21 cellular contexts compared by ENCODE assay signal in the genomic region with DNA sequence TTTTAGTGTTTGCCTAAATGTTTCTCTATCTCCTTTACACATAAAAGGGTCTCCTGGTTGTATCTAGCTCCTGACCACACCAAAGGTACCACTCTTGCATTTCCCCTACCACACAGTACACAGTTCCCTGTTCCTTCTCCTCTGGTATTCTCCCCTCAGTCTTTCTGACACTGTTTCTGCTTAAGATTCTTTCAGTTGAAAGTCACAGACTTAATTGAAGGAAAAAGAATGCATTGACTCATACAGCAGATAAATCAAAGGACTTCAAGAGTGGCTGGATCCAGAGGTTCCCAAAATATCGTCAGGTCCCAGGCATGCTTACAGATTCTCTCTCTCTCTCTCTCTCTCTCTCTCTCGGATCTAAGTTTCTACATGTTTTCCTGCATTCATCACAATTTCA.
DNase-seq lines count a peak whose midpoint lies in the region; ATAC-seq and TF ChIP-seq lines count a peak whose summit lies in the region.
"Had no signal": no experiment of that assay in that cellular context is flagged by ENCODE, and none has a peak within 500 bp of the region (broad histone marks: within the 10 kb centered on the region; RNA-seq: fewer than 3 reads in every experiment).

No MANE protein-coding gene starts in this region.

- TF ChIP-seq CTCF in choroid plexus epithelial cell (conservative IDR thresholded peaks at IDR 0.05; ENCODE audit: low read depth, low read length): no peak
- no peak for TF ChIP-seq CTCF in ascending aorta (IDR thresholded peaks at IDR 0.05)

- H3K27ac ChIP-seq in mesodermal cell (ENCODE audit: low read depth, low read length, severe bottlenecking): peak overlapping the region; percentile 48
- H3K27ac ChIP-seq in ascending aorta: no peak overlapping the region
- H3K27ac ChIP-seq: HL-60, left ventricle myocardium inferior, right lobe of liver, tibial artery, VCaP had no signal

- H3K27me3 ChIP-seq in ascending aorta: no peaks in the 10 kb centered on the region
- H3K27me3 ChIP-seq: right lobe of liver, tibial artery had no signal

- peaks cover 7% of the 10 kb centered on the region for H3K4me1 ChIP-seq in mesodermal cell (ENCODE audit: control insufficient read depth, insufficient read depth, low read length, poor library complexity, severe bottlenecking)
- no peaks in the 10 kb centered on the region for H3K4me1 ChIP-seq in ascending aorta
- H3K4me1 ChIP-seq: left ventricle myocardium inferior, right lobe of liver, tibial artery had no signal

- H3K36me3 ChIP-seq in mesodermal cell (ENCODE audit: control insufficient read depth, insufficient read depth, low read length) (no peaks in the 10 kb centered on the region), ascending aorta (peaks cover 9 to 17% of the 10 kb centered on the region in 2 donors)
- H3K36me3 ChIP-seq: right lobe of liver had no signal

- H3K9me3 ChIP-seq in mesodermal cell (ENCODE audit: control insufficient read depth, low read length) (no peaks in the 10 kb centered on the region), ascending aorta (no peaks in the 10 kb centered on the region)
- H3K9me3 ChIP-seq: left ventricle myocardium inferior, right lobe of liver, tibial artery had no signal

- 89% methylated on average over 1 of the region's 2 CpGs; no CpG with 5 or more reads in 1 of the 2 experiments for WGBS in mesodermal cell (ENCODE audit: insufficient coverage in 2 of 2), 2 experiments

- intact Hi-C loops in ascending aorta (cut with DNase I): no loop called here

- ATAC-seq in HG03571 (IDR thresholded peaks at IDR 0.05; ENCODE audit: unreplicated experiment): no peak
- ATAC-seq in GM21576 (IDR thresholded peaks at IDR 0.05; ENCODE audit: unreplicated experiment): no peak
- ATAC-seq: right lobe of liver; stimulated activated naive B cell treated with anti-CD40 and anti-IgM and Interleukin-4, amounts not matched to agents 10 μg/mL and 1 μg/mL and 100 μg/mL, for 72 hours had no signal

- peak; percentile 67 for DNase-seq in AG20443 (ENCODE audit: low spot score)
- peak; percentile 56 for DNase-seq in Jurkat, Clone E6-1 (ENCODE audit: low read depth, low spot score)
- peak; percentile 8 for DNase-seq in choroid plexus epithelial cell (ENCODE audit: low read depth)
- no peak for DNase-seq in ascending aorta (ENCODE audit: low spot score in 2 of 2)
- no peak for DNase-seq in foreskin melanocyte
- DNase-seq: activated CD4-positive, alpha-beta memory T cell treated with anti-CD3 and anti-CD28 coated beads, Interleukin-2, amount 10 ng/mL, durations not matched to agents 7 days and 5 days; activated naive CD4-positive, alpha-beta T cell treated with Interleukin-2 at 50 U/mL for 16 hours; activated T-cell treated with anti-CD3 and anti-CD28 coated beads, Interleukin-2, amount 50 U/mL, for 1 hour; aorta; cortex of kidney; left ventricle myocardium inferior; NCI-H187; NCI-H2227 treated with DMSO at 0.1 percent for 48 hours; right lobe of liver; stimulated activated naive B cell treated with anti-CD40 and anti-IgM and Interleukin-4, amounts not matched to agents 10 μg/mL and 1 μg/mL and 100 μg/mL, for 72 hours; tibial artery had no signal

- no peak overlapping the region for H3K4me3 ChIP-seq in Jurkat, Clone E6-1 (ENCODE audit: low read length)
- H3K4me3 ChIP-seq in choroid plexus epithelial cell (ENCODE audit: low read depth, low read length): no peak overlapping the region
- H3K4me3 ChIP-seq in mesodermal cell (ENCODE audit: extremely low read depth, insufficient read depth, low read length, poor library complexity, severe bottlenecking): no peak overlapping the region
- no peak overlapping the region for H3K4me3 ChIP-seq in ascending aorta
- H3K4me3 ChIP-seq: left ventricle myocardium inferior, right lobe of liver, tibial artery had no signal

Comparison
In these comparisons a context has a peak if more than half of its experiments do, and no peak if none do; other contexts are left out.
1. DNase-seq: peak in AG20443 (single experiment), Jurkat, Clone E6-1 (single experiment) and choroid plexus epithelial cell (single experiment); none in ascending aorta (0 of 2) and foreskin melanocyte (single experiment).